1 cellular context compared by ENCODE assay signal in genomic region chr6:1611572-1612385, GRCh38.
A peak's percentile ranks its signal among the peaks of the same experiment; 100 is the strongest.
TF ChIP-seq lines count a peak whose summit lies in the region.

No MANE protein-coding gene starts in this region.

TF ChIP-seq in HepG2, 621 proteins besides CTCF, POLR2A, EP300 and RAD21 (continued from another document and continues in another):
- TF ChIP-seq RBM39 (IDR thresholded peaks at IDR 0.05; ENCODE audit: low read depth, low read length, poor library complexity, severe bottlenecking): peak; percentile 32
- no peak for TF ChIP-seq THYN1 (CRISPR knock-in tag; IDR thresholded peaks at IDR 0.05; ENCODE audit: borderline replicate concordance, low read depth)
- TF ChIP-seq ZMYM4 (CRISPR knock-in tag; IDR thresholded peaks at IDR 0.05): peak; percentile 35; the same call in 1 of the 2 replicates
- TF ChIP-seq ZC3H4 (CRISPR knock-in tag; IDR thresholded peaks at IDR 0.05; ENCODE audit: borderline replicate concordance): no peak
- TF ChIP-seq, protein P1, sequence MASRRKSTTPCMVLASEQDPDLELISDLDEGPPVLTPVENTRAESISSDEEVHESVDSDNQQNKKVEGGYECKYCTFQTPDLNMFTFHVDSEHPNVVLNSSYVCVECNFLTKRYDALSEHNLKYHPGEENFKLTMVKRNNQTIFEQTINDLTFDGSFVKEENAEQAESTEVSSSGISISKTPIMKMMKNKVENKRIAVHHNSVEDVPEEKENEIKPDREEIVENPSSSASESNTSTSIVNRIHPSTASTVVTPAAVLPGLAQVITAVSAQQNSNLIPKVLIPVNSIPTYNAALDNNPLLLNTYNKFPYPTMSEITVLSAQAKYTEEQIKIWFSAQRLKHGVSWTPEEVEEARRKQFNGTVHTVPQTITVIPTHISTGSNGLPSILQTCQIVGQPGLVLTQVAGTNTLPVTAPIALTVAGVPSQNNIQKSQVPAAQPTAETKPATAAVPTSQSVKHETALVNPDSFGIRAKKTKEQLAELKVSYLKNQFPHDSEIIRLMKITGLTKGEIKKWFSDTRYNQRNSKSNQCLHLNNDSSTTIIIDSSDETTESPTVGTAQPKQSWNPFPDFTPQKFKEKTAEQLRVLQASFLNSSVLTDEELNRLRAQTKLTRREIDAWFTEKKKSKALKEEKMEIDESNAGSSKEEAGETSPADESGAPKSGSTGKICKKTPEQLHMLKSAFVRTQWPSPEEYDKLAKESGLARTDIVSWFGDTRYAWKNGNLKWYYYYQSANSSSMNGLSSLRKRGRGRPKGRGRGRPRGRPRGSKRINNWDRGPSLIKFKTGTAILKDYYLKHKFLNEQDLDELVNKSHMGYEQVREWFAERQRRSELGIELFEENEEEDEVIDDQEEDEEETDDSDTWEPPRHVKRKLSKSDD (CRISPR knock-in tag; IDR thresholded peaks at IDR 0.05; ENCODE audit: low read depth): no peak
- no peak for TF ChIP-seq PCBP1 (IDR thresholded peaks at IDR 0.05; ENCODE audit: borderline replicate concordance, low read depth, low read length)
- no peak for TF ChIP-seq PAXIP1 (CRISPR knock-in tag; conservative IDR thresholded peaks at IDR 0.05)
- TF ChIP-seq, protein P2, sequence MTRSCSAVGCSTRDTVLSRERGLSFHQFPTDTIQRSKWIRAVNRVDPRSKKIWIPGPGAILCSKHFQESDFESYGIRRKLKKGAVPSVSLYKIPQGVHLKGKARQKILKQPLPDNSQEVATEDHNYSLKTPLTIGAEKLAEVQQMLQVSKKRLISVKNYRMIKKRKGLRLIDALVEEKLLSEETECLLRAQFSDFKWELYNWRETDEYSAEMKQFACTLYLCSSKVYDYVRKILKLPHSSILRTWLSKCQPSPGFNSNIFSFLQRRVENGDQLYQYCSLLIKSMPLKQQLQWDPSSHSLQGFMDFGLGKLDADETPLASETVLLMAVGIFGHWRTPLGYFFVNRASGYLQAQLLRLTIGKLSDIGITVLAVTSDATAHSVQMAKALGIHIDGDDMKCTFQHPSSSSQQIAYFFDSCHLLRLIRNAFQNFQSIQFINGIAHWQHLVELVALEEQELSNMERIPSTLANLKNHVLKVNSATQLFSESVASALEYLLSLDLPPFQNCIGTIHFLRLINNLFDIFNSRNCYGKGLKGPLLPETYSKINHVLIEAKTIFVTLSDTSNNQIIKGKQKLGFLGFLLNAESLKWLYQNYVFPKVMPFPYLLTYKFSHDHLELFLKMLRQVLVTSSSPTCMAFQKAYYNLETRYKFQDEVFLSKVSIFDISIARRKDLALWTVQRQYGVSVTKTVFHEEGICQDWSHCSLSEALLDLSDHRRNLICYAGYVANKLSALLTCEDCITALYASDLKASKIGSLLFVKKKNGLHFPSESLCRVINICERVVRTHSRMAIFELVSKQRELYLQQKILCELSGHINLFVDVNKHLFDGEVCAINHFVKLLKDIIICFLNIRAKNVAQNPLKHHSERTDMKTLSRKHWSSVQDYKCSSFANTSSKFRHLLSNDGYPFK (CRISPR knock-in tag; IDR thresholded peaks at IDR 0.05; ENCODE audit: borderline replicate concordance): no peak
- TF ChIP-seq ZFP37 (CRISPR knock-in tag; IDR thresholded peaks at IDR 0.05; ENCODE audit: borderline replicate concordance): no peak
- TF ChIP-seq ATF1 (CRISPR knock-in tag; IDR thresholded peaks at IDR 0.05): no peak
- TF ChIP-seq SAFB2 (CRISPR knock-in tag; IDR thresholded peaks at IDR 0.05; ENCODE audit: borderline replicate concordance, low read depth): no peak
- peak; percentile 68 for TF ChIP-seq ZFX (CRISPR knock-in tag; IDR thresholded peaks at IDR 0.05; ENCODE audit: low read depth)
- TF ChIP-seq ZNF775 (CRISPR knock-in tag; IDR thresholded peaks at IDR 0.05; ENCODE audit: borderline replicate concordance): no peak
- TF ChIP-seq RNF2 (conservative IDR thresholded peaks at IDR 0.05; ENCODE audit: low read depth): peak; percentile 33; the same call in 1 of the 2 replicates
- TF ChIP-seq ONECUT2 (CRISPR knock-in tag; IDR thresholded peaks at IDR 0.05): no peak
- no peak for TF ChIP-seq ZNF564 (CRISPR knock-in tag; IDR thresholded peaks at IDR 0.05)
- no peak for TF ChIP-seq ZNF788 (CRISPR knock-in tag; IDR thresholded peaks at IDR 0.05; ENCODE audit: borderline replicate concordance)
- no peak for TF ChIP-seq ZSCAN30 (CRISPR knock-in tag; IDR thresholded peaks at IDR 0.05)
- TF ChIP-seq, protein P3, sequence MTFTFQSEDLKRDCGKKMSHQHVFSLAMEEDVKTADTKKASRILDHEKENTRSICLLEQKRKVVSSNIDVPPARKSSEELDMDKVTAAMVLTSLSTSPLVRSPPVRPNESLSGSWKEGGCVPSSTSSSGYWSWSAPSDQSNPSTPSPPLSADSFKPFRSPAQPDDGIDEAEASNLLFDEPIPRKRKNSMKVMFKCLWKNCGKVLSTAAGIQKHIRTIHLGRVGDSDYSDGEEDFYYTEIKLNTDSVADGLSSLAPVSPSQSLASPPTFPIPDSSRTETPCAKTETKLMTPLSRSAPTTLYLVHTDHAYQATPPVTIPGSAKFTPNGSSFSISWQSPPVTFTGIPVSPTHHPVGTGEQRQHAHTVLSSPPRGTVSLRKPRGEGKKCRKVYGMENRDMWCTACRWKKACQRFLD (CRISPR knock-in tag; IDR thresholded peaks at IDR 0.05; ENCODE audit: borderline replicate concordance): no peak
- no peak for TF ChIP-seq HNF4G (IDR thresholded peaks at IDR 0.05; ENCODE audit: borderline replicate concordance, low read depth, low read length)
- no peak for TF ChIP-seq HNF4G (CRISPR knock-in tag; IDR thresholded peaks at IDR 0.05; ENCODE audit: borderline replicate concordance, low read depth)
- TF ChIP-seq ZNF143 (CRISPR knock-in tag; IDR thresholded peaks at IDR 0.05): no peak
- TF ChIP-seq SMAD9 (CRISPR knock-in tag; IDR thresholded peaks at IDR 0.05): no peak
- TF ChIP-seq HBP1 (CRISPR knock-in tag; IDR thresholded peaks at IDR 0.05; ENCODE audit: low read depth): 0 out of 2 replicates have a peak, but pooled peaks have one; percentile 41
- TF ChIP-seq SPEN (CRISPR knock-in tag; IDR thresholded peaks at IDR 0.05; ENCODE audit: low read depth): 0 out of 2 replicates have a peak, but pooled peaks have one; percentile 25
- TF ChIP-seq ZNF616 (CRISPR knock-in tag; IDR thresholded peaks at IDR 0.05; ENCODE audit: low read depth): no peak
- TF ChIP-seq MTF2 (CRISPR knock-in tag; IDR thresholded peaks at IDR 0.05; ENCODE audit: borderline replicate concordance): peak; percentile 90; the same call in 1 of the 2 replicates
- peak; percentile 57; the same call in 1 of the 2 replicates for TF ChIP-seq HOXD1 (CRISPR knock-in tag; IDR thresholded peaks at IDR 0.05)
- TF ChIP-seq MXD3 (CRISPR knock-in tag; IDR thresholded peaks at IDR 0.05): peak; percentile 57; the same call in 1 of the 2 replicates
- no peak for TF ChIP-seq ZNF337 (CRISPR knock-in tag; IDR thresholded peaks at IDR 0.05; ENCODE audit: borderline replicate concordance, low read depth)
- no peak for TF ChIP-seq ZNF432 (CRISPR knock-in tag; IDR thresholded peaks at IDR 0.05; ENCODE audit: borderline replicate concordance)
- TF ChIP-seq ZMAT3 (CRISPR knock-in tag; conservative IDR thresholded peaks at IDR 0.05): no peak
- TF ChIP-seq, protein P4, sequence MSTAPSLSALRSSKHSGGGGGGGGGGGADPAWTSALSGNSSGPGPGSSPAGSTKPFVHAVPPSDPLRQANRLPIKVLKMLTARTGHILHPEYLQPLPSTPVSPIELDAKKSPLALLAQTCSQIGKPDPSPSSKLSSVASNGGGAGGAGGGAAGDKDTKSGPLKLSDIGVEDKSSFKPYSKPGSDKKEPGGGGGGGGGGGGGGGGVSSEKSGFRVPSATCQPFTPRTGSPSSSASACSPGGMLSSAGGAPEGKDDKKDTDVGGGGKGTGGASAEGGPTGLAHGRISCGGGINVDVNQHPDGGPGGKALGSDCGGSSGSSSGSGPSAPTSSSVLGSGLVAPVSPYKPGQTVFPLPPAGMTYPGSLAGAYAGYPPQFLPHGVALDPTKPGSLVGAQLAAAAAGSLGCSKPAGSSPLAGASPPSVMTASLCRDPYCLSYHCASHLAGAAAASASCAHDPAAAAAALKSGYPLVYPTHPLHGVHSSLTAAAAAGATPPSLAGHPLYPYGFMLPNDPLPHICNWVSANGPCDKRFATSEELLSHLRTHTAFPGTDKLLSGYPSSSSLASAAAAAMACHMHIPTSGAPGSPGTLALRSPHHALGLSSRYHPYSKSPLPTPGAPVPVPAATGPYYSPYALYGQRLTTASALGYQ (CRISPR knock-in tag; IDR thresholded peaks at IDR 0.05): no peak
- no peak for TF ChIP-seq ZNF510 (CRISPR knock-in tag; IDR thresholded peaks at IDR 0.05; ENCODE audit: low read depth)
- TF ChIP-seq ZNF292 (CRISPR knock-in tag; IDR thresholded peaks at IDR 0.05; ENCODE audit: borderline replicate concordance, low read depth): no peak
- TF ChIP-seq NAIF1 (CRISPR knock-in tag; IDR thresholded peaks at IDR 0.05; ENCODE audit: borderline replicate concordance): no peak
- TF ChIP-seq, protein P5, sequence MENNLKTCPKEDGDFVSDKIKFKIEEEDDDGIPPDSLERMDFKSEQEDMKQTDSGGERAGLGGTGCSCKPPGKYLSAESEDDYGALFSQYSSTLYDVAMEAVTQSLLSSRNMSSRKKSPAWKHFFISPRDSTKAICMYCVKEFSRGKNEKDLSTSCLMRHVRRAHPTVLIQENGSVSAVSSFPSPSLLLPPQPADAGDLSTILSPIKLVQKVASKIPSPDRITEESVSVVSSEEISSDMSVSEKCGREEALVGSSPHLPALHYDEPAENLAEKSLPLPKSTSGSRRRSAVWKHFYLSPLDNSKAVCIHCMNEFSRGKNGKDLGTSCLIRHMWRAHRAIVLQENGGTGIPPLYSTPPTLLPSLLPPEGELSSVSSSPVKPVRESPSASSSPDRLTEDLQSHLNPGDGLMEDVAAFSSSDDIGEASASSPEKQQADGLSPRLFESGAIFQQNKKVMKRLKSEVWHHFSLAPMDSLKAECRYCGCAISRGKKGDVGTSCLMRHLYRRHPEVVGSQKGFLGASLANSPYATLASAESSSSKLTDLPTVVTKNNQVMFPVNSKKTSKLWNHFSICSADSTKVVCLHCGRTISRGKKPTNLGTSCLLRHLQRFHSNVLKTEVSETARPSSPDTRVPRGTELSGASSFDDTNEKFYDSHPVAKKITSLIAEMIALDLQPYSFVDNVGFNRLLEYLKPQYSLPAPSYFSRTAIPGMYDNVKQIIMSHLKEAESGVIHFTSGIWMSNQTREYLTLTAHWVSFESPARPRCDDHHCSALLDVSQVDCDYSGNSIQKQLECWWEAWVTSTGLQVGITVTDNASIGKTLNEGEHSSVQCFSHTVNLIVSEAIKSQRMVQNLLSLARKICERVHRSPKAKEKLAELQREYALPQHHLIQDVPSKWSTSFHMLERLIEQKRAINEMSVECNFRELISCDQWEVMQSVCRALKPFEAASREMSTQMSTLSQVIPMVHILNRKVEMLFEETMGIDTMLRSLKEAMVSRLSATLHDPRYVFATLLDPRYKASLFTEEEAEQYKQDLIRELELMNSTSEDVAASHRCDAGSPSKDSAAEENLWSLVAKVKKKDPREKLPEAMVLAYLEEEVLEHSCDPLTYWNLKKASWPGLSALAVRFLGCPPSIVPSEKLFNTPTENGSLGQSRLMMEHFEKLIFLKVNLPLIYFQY (CRISPR knock-in tag; IDR thresholded peaks at IDR 0.05; ENCODE audit: borderline replicate concordance): peak; percentile 24; the same call in 1 of the 2 replicates
